ENCODE assay signal across 18 cellular contexts in genomic region chr16:1584926-1585487, GRCh38.
"Had no signal": no experiment of that assay in that cellular context is flagged by ENCODE, and none has a peak within 500 bp of the region (broad histone marks: within the 10 kb centered on the region; RNA-seq: fewer than 3 reads in every experiment).

No MANE protein-coding gene starts in this region.

- H3K9me3 Mint-ChIP-seq: activated naive CD4-positive, alpha-beta T cell treated with anti-CD3 and anti-CD28 coated beads, Interleukin-2, amount 50 U/mL, for 72 hours; activated T-helper 17 cell treated with anti-CD3 and anti-CD28 coated beads, Interleukin-2, amount 50 U/mL, for 72 hours; immature natural killer cell; naive thymus-derived CD4-positive, alpha-beta T cell; stimulated activated naive CD8-positive, alpha-beta T cell treated with anti-CD3 and anti-CD28 coated beads, Interleukin-15, Interleukin-2, amounts not matched to agents 100 ng/mL and 50 ng/mL, for 24 hours; T-helper 1 cell treated with Interleukin-12 subunit alpha and Interleukin-12 subunit beta and Interleukin-4 antibody, amounts not matched to agents 30 μg/mL and 1 μg/mL, for 36 hours; WTC11 had no signal

- DNase-seq: activated T-cell treated with anti-CD3 and anti-CD28 coated beads, Interleukin-2, amount 50 U/mL, for 1 hour; aorta; colonic mucosa; dorsolateral prefrontal cortex; immature natural killer cell; left lung; naive thymus-derived CD4-positive, alpha-beta T cell; right cardiac atrium; stimulated activated CD4-positive, alpha-beta T cell treated with anti-CD3 and anti-CD28 coated beads, Interleukin-12 subunit alpha, Interleukin-12 subunit beta, amount 100 ng/mL, for 4 hours; stimulated activated CD4-positive, alpha-beta T cell treated with anti-CD3 and anti-CD28 coated beads, Interleukin-4, amount 100 ng/mL, for 4 hours; substantia nigra; T1000; thyroid gland had no signal

- H3K27ac Mint-ChIP-seq: activated naive CD4-positive, alpha-beta T cell treated with anti-CD3 and anti-CD28 coated beads, Interleukin-2, amount 50 U/mL, for 72 hours; activated T-helper 17 cell treated with anti-CD3 and anti-CD28 coated beads, Interleukin-2, amount 50 U/mL, for 72 hours; stimulated activated naive CD8-positive, alpha-beta T cell treated with anti-CD3 and anti-CD28 coated beads, Interleukin-15, Interleukin-2, amounts not matched to agents 100 ng/mL and 50 ng/mL, for 24 hours; T-helper 1 cell treated with Interleukin-12 subunit alpha and Interleukin-12 subunit beta and Interleukin-4 antibody, amounts not matched to agents 30 μg/mL and 1 μg/mL, for 36 hours; WTC11 had no signal

- H3K4me3 Mint-ChIP-seq: activated T-helper 17 cell treated with anti-CD3 and anti-CD28 coated beads, Interleukin-2, amount 50 U/mL, for 72 hours; immature natural killer cell; naive thymus-derived CD4-positive, alpha-beta T cell; stimulated activated naive CD8-positive, alpha-beta T cell treated with anti-CD3 and anti-CD28 coated beads, Interleukin-15, Interleukin-2, amounts not matched to agents 100 ng/mL and 50 ng/mL, for 24 hours; T-helper 1 cell treated with Interleukin-12 subunit alpha and Interleukin-12 subunit beta and Interleukin-4 antibody, amounts not matched to agents 30 μg/mL and 1 μg/mL, for 36 hours; WTC11 had no signal

- H3K27me3 Mint-ChIP-seq: activated T-helper 17 cell treated with anti-CD3 and anti-CD28 coated beads, Interleukin-2, amount 50 U/mL, for 72 hours; naive thymus-derived CD4-positive, alpha-beta T cell; stimulated activated naive CD8-positive, alpha-beta T cell treated with anti-CD3 and anti-CD28 coated beads, Interleukin-15, Interleukin-2, amounts not matched to agents 100 ng/mL and 50 ng/mL, for 24 hours had no signal

- H3K4me1 Mint-ChIP-seq: activated T-helper 17 cell treated with anti-CD3 and anti-CD28 coated beads, Interleukin-2, amount 50 U/mL, for 72 hours; immature natural killer cell; naive thymus-derived CD4-positive, alpha-beta T cell; WTC11 had no signal

- ATAC-seq: activated naive CD4-positive, alpha-beta T cell treated with anti-CD3 and anti-CD28 coated beads, Interleukin-2, amount 50 U/mL, for 72 hours; activated T-helper 17 cell treated with anti-CD3 and anti-CD28 coated beads, Interleukin-2, amount 50 U/mL, for 72 hours; left lung; naive thymus-derived CD4-positive, alpha-beta T cell; right cardiac atrium; WTC11 had no signal

- H3K36me3 Mint-ChIP-seq: activated naive CD4-positive, alpha-beta T cell treated with anti-CD3 and anti-CD28 coated beads, Interleukin-2, amount 50 U/mL, for 72 hours had no signal
